In genomic region chr22:38012604-38013072, GRCh38 we compare ENCODE assay signal across 1 cellular context.
TF ChIP-seq lines count a peak whose summit lies in the region.

No MANE protein-coding gene starts in this region.

TF ChIP-seq in HepG2, 621 proteins besides CTCF, POLR2A, EP300 and RAD21 (continued from another document and continues in another):
- TF ChIP-seq ZBTB4 (CRISPR knock-in tag; IDR thresholded peaks at IDR 0.05; ENCODE audit: borderline replicate concordance) (no peak), ATRX (CRISPR knock-in tag; IDR thresholded peaks at IDR 0.05; ENCODE audit: borderline replicate concordance) (no peak), TRAFD1 (CRISPR knock-in tag; IDR thresholded peaks at IDR 0.05; ENCODE audit: borderline replicate concordance) (no peak), CHD4 (IDR thresholded peaks at IDR 0.05; ENCODE audit: borderline replicate concordance, low read length) (no peak), ZMYM2 (CRISPR knock-in tag; IDR thresholded peaks at IDR 0.05) (no peak), ZBTB39 (CRISPR knock-in tag; IDR thresholded peaks at IDR 0.05) (no peak), TCF7L2 (IDR thresholded peaks at IDR 0.05; ENCODE audit: low read depth, low read length) (no peak), YEATS4 (CRISPR knock-in tag; IDR thresholded peaks at IDR 0.05; ENCODE audit: borderline replicate concordance) (peak; percentile 20; the same call in 1 of the 2 replicates), GATAD2A (CRISPR knock-in tag; IDR thresholded peaks at IDR 0.05) (peak; percentile 74), SOX13 (IDR thresholded peaks at IDR 0.05) (no peak), SOX13 (CRISPR knock-in tag; conservative IDR thresholded peaks at IDR 0.05 in 1 of 2, IDR thresholded peaks at IDR 0.05 in 1 of 2) (peak in 1 of 2 experiments; percentile 76; a peak in 2 of 4 replicates), ZNF781 (CRISPR knock-in tag; IDR thresholded peaks at IDR 0.05; ENCODE audit: borderline replicate concordance, not compliant biosample characterization) (no peak), GABPB1 (CRISPR knock-in tag; IDR thresholded peaks at IDR 0.05) (peak; percentile 25; the same call in 1 of the 2 replicates), KAT8 (CRISPR knock-in tag; IDR thresholded peaks at IDR 0.05) (peak; percentile 67), FOSL1 (CRISPR knock-in tag; IDR thresholded peaks at IDR 0.05; ENCODE audit: borderline replicate concordance) (no peak), ZBTB42 (CRISPR knock-in tag; IDR thresholded peaks at IDR 0.05) (no peak), ZNF747 (CRISPR knock-in tag; IDR thresholded peaks at IDR 0.05; ENCODE audit: borderline replicate concordance) (no peak), MXD1 (CRISPR knock-in tag; IDR thresholded peaks at IDR 0.05) (no peak), TRIM22 (IDR thresholded peaks at IDR 0.05) (no peak), HOXA3 (CRISPR knock-in tag; IDR thresholded peaks at IDR 0.05) (peak; percentile 20; the same call in 1 of the 2 replicates), ZNF773 (CRISPR knock-in tag; IDR thresholded peaks at IDR 0.05; ENCODE audit: borderline replicate concordance) (no peak), GABPA (IDR thresholded peaks at IDR 0.05; ENCODE audit: low read depth, low read length) (no peak), GABPA (CRISPR knock-in tag; IDR thresholded peaks at IDR 0.05; ENCODE audit: low read depth) (peak; percentile 68), IRF2 (CRISPR knock-in tag; IDR thresholded peaks at IDR 0.05) (peak; percentile 54), FOXC1 (CRISPR knock-in tag; IDR thresholded peaks at IDR 0.05; ENCODE audit: borderline replicate concordance) (no peak), ARNT2 (CRISPR knock-in tag; IDR thresholded peaks at IDR 0.05; ENCODE audit: low read depth) (no peak; the same call in 1 of the 2 replicates), HNF4G (IDR thresholded peaks at IDR 0.05; ENCODE audit: borderline replicate concordance, low read depth, low read length) (no peak), HNF4G (CRISPR knock-in tag; IDR thresholded peaks at IDR 0.05; ENCODE audit: borderline replicate concordance, low read depth) (peak; percentile 22; the same call in 1 of the 2 replicates)
- TF ChIP-seq, protein P1, sequence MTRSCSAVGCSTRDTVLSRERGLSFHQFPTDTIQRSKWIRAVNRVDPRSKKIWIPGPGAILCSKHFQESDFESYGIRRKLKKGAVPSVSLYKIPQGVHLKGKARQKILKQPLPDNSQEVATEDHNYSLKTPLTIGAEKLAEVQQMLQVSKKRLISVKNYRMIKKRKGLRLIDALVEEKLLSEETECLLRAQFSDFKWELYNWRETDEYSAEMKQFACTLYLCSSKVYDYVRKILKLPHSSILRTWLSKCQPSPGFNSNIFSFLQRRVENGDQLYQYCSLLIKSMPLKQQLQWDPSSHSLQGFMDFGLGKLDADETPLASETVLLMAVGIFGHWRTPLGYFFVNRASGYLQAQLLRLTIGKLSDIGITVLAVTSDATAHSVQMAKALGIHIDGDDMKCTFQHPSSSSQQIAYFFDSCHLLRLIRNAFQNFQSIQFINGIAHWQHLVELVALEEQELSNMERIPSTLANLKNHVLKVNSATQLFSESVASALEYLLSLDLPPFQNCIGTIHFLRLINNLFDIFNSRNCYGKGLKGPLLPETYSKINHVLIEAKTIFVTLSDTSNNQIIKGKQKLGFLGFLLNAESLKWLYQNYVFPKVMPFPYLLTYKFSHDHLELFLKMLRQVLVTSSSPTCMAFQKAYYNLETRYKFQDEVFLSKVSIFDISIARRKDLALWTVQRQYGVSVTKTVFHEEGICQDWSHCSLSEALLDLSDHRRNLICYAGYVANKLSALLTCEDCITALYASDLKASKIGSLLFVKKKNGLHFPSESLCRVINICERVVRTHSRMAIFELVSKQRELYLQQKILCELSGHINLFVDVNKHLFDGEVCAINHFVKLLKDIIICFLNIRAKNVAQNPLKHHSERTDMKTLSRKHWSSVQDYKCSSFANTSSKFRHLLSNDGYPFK (CRISPR knock-in tag; IDR thresholded peaks at IDR 0.05; ENCODE audit: borderline replicate concordance), result no peak
- TF ChIP-seq, protein P2, sequence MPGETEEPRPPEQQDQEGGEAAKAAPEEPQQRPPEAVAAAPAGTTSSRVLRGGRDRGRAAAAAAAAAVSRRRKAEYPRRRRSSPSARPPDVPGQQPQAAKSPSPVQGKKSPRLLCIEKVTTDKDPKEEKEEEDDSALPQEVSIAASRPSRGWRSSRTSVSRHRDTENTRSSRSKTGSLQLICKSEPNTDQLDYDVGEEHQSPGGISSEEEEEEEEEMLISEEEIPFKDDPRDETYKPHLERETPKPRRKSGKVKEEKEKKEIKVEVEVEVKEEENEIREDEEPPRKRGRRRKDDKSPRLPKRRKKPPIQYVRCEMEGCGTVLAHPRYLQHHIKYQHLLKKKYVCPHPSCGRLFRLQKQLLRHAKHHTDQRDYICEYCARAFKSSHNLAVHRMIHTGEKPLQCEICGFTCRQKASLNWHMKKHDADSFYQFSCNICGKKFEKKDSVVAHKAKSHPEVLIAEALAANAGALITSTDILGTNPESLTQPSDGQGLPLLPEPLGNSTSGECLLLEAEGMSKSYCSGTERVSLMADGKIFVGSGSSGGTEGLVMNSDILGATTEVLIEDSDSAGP (CRISPR knock-in tag; IDR thresholded peaks at IDR 0.05; ENCODE audit: borderline replicate concordance), result no peak
- TF ChIP-seq, protein P3, sequence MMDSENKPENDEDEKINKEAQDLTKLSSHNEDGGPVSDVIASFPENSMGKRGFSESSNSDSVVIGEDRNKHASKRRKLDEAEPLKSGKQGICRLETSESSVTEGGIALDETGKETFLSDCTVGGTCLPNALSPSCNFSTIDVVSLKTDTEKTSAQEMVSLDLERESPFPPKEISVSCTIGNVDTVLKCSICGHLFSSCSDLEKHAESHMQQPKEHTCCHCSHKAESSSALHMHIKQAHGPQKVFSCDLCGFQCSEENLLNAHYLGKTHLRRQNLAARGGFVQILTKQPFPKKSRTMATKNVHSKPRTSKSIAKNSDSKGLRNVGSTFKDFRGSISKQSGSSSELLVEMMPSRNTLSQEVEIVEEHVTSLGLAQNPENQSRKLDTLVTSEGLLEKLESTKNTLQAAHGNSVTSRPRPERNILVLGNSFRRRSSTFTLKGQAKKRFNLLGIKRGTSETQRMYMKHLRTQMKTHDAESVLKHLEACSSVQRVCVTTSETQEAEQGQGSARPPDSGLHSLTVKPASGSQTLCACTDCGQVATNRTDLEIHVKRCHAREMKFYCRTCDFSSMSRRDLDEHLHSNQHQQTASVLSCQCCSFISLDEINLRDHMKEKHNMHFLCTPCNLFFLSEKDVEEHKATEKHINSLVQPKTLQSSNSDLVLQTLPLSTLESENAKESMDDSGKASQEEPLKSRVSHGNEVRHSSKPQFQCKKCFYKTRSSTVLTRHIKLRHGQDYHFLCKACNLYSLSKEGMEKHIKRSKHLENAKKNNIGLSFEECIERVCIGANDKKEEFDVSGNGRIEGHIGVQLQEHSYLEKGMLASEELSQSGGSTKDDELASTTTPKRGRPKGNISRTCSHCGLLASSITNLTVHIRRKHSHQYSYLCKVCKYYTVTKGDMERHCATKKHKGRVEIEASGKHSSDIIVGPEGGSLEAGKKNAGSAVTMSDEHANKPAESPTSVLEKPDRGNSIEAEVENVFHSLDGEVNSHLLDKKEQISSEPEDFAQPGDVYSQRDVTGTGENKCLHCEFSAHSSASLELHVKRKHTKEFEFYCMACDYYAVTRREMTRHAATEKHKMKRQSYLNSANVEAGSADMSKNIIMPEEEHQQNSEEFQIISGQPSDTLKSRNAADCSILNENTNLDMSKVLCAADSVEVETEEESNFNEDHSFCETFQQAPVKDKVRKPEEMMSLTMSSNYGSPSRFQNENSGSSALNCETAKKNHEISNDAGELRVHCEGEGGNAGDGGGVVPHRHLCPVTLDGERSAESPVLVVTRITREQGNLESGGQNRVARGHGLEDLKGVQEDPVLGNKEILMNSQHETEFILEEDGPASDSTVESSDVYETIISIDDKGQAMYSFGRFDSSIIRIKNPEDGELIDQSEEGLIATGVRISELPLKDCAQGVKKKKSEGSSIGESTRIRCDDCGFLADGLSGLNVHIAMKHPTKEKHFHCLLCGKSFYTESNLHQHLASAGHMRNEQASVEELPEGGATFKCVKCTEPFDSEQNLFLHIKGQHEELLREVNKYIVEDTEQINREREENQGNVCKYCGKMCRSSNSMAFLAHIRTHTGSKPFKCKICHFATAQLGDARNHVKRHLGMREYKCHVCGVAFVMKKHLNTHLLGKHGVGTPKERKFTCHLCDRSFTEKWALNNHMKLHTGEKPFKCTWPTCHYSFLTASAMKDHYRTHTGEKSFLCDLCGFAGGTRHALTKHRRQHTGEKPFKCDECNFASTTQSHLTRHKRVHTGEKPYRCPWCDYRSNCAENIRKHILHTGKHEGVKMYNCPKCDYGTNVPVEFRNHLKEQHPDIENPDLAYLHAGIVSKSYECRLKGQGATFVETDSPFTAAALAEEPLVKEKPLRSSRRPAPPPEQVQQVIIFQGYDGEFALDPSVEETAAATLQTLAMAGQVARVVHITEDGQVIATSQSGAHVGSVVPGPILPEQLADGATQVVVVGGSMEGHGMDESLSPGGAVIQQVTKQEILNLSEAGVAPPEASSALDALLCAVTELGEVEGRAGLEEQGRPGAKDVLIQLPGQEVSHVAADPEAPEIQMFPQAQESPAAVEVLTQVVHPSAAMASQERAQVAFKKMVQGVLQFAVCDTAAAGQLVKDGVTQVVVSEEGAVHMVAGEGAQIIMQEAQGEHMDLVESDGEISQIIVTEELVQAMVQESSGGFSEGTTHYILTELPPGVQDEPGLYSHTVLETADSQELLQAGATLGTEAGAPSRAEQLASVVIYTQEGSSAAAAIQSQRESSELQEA (CRISPR knock-in tag; IDR thresholded peaks at IDR 0.05; ENCODE audit: not compliant biosample characterization), result no peak
- TF ChIP-seq, protein P4, sequence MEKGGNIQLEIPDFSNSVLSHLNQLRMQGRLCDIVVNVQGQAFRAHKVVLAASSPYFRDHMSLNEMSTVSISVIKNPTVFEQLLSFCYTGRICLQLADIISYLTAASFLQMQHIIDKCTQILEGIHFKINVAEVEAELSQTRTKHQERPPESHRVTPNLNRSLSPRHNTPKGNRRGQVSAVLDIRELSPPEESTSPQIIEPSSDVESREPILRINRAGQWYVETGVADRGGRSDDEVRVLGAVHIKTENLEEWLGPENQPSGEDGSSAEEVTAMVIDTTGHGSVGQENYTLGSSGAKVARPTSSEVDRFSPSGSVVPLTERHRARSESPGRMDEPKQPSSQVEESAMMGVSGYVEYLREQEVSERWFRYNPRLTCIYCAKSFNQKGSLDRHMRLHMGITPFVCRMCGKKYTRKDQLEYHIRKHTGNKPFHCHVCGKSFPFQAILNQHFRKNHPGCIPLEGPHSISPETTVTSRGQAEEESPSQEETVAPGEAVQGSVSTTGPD (CRISPR knock-in tag; IDR thresholded peaks at IDR 0.05), result no peak
